In genomic region chr6:149716584-149716983, GRCh38 we compare ENCODE assay signal across 8 cellular contexts. TPM values are rescaled to one million over a fixed set of nuclear protein-coding genes. Genes with fewer than 3 reads are reported as not detected.
DNase-seq lines count a peak whose midpoint lies in the region; ATAC-seq and TF ChIP-seq lines count a peak whose summit lies in the region.

No MANE protein-coding gene starts in this region.

- intact Hi-C loops in colonic mucosa (cut with DNase I) (loop anchor here (5.0 kb wide), 1 partner anchor 149 kb away; the partner anchor contains the start of gene GINM1), natural killer cell (cut with micrococcal nuclease) (loop anchor here (5.0 kb wide), 1 partner anchor 149 kb away; the partner anchor contains the start of gene GINM1)

- H3K36me3 Mint-ChIP-seq in CD4-positive, CD25-positive, alpha-beta regulatory T cell = no peaks in the 10 kb centered on the region
- H3K36me3 Mint-ChIP-seq in natural killer cell = no peaks in the 10 kb centered on the region

- H3K9me3 Mint-ChIP-seq in CD4-positive, CD25-positive, alpha-beta regulatory T cell = no peaks in the 10 kb centered on the region
- no peaks in the 10 kb centered on the region for H3K9me3 Mint-ChIP-seq in natural killer cell

- H3K9me3 ChIP-seq in CD4-positive, CD25-positive, alpha-beta regulatory T cell (ENCODE audit: control insufficient read depth in 2 of 2, low read length in 2 of 2) = no peaks in the 10 kb centered on the region
- no peaks in the 10 kb centered on the region for H3K9me3 ChIP-seq in colonic mucosa

- H3K4me1 ChIP-seq in CD4-positive, CD25-positive, alpha-beta regulatory T cell (ENCODE audit: control insufficient read depth, insufficient read depth, low read length, poor library complexity, severe bottlenecking) = peaks cover 42% of the 10 kb centered on the region
- H3K4me1 ChIP-seq in colonic mucosa = no peaks in the 10 kb centered on the region

- H3K4me3 ChIP-seq in CD4-positive, CD25-positive, alpha-beta regulatory T cell (ENCODE audit: low read depth, low read length) = peak overlapping the region; percentile 87
- H3K4me3 ChIP-seq in LNCaP clone FGC (ENCODE audit: low read depth, low read length) (peak overlapping the region; percentile 91), colonic mucosa (peak overlapping the region; percentile 81)

- H3K9ac ChIP-seq in colonic mucosa (ENCODE audit: low read depth in 2 of 2, low read length in 2 of 2) = peak overlapping the region in 1 of 2 donors; percentile 89

- peak overlapping the region; percentile 93 to 95 (median 93) for H3K4me3 Mint-ChIP-seq in CD4-positive, CD25-positive, alpha-beta regulatory T cell
- H3K4me3 Mint-ChIP-seq in natural killer cell = peak overlapping the region; percentile 96

- no peak for TF ChIP-seq CTCF in LNCaP clone FGC (IDR thresholded peaks at IDR 0.05; ENCODE audit: control insufficient read depth, extremely low read depth, insufficient read depth)
- TF ChIP-seq CTCF in colonic mucosa (IDR thresholded peaks at IDR 0.05) = no peak
- no peak for TF ChIP-seq CTCF in natural killer cell (IDR thresholded peaks at IDR 0.05)

- DNase-seq in CD4-positive, CD25-positive, alpha-beta regulatory T cell = no peak
- DNase-seq in LNCaP clone FGC (ENCODE audit: low read depth) (no peak), colonic mucosa (no peak), natural killer cell (no peak), foreskin melanocyte (no peak), hippocampal formation (lab: John Stamatoyannopoulos, UW) (no peak)

- peaks cover 3% of the 10 kb centered on the region for H3K36me3 ChIP-seq in CD4-positive, CD25-positive, alpha-beta regulatory T cell (ENCODE audit: control insufficient read depth, insufficient read depth, low read length)
- no peaks in the 10 kb centered on the region for H3K36me3 ChIP-seq in colonic mucosa

- no peaks in the 10 kb centered on the region for H3K27me3 ChIP-seq in CD4-positive, CD25-positive, alpha-beta regulatory T cell (ENCODE audit: control insufficient read depth, insufficient read depth, low read length)
- H3K27me3 ChIP-seq in colonic mucosa = no peaks in the 10 kb centered on the region

- no peak for ATAC-seq in CD4-positive, CD25-positive, alpha-beta regulatory T cell (ENCODE audit: low read depth in 2 of 2)
- ATAC-seq in natural killer cell (no peak), GM19452 (IDR thresholded peaks at IDR 0.05; ENCODE audit: unreplicated experiment) (no peak), HG03442 (IDR thresholded peaks at IDR 0.05; ENCODE audit: unreplicated experiment) (no peak)

- peak overlapping the region; percentile 91 for H3K27ac ChIP-seq in CD4-positive, CD25-positive, alpha-beta regulatory T cell (ENCODE audit: insufficient read depth, low read length, poor library complexity, severe bottlenecking)
- H3K27ac ChIP-seq in colonic mucosa = peak overlapping the region; percentile 98

- H3K27ac Mint-ChIP-seq in CD4-positive, CD25-positive, alpha-beta regulatory T cell = peak overlapping the region; percentile 87 to 93 (median 88)
- peak overlapping the region; percentile 94 to 97 for H3K27ac Mint-ChIP-seq in natural killer cell

- H3K27me3 Mint-ChIP-seq in CD4-positive, CD25-positive, alpha-beta regulatory T cell = no peaks in the 10 kb centered on the region
- H3K27me3 Mint-ChIP-seq in natural killer cell (ENCODE audit: low read depth in 2 of 2) = no peaks in the 10 kb centered on the region

- H3K4me1 Mint-ChIP-seq in CD4-positive, CD25-positive, alpha-beta regulatory T cell = peaks cover 30 to 54% (median 33%) of the 10 kb centered on the region in 4 donors
- H3K4me1 Mint-ChIP-seq in natural killer cell = peaks cover 29 to 33% of the 10 kb centered on the region in 2 donors

RNA-seq across cellular contexts. Expression of gene LATS1, which starts 1.3 kb away (rescaled TPM):
- total RNA-seq in CD4-positive, CD25-positive, alpha-beta regulatory T cell = 40.9 TPM
- polyA plus RNA-seq in CD4-positive, CD25-positive, alpha-beta regulatory T cell = 10 to 100 TPM in 3 of 4 donors, 1 to 10 TPM in 1; 8.9 to 12.4 (median 12.1) TPM
- total RNA-seq in colonic mucosa (10 to 100 TPM; 17.2 to 26.5 TPM), natural killer cell (10 to 100 TPM; 37.9 to 52.5 (median 49.4) TPM)

RNA-seq across cellular contexts. Expression of gene NUP43, which starts 29.7 kb away (rescaled TPM):
- 22.4 TPM for total RNA-seq in CD4-positive, CD25-positive, alpha-beta regulatory T cell
- polyA plus RNA-seq in CD4-positive, CD25-positive, alpha-beta regulatory T cell = 10 to 100 TPM in 1 of 4 donors, 1 to 10 TPM in 3; 4.0 to 10.7 (median 5.6) TPM
- total RNA-seq in colonic mucosa (10 to 100 TPM; 25.0 to 43.5 TPM), natural killer cell (10 to 100 TPM; 20.8 to 33.4 (median 23.5) TPM)

RNA-seq across cellular contexts. Expression of gene PCMT1, which starts 33.0 kb away (rescaled TPM):
- 44.8 TPM for total RNA-seq in CD4-positive, CD25-positive, alpha-beta regulatory T cell
- 100 to 1,000 TPM; 166 to 228 (median 175) TPM for polyA plus RNA-seq in CD4-positive, CD25-positive, alpha-beta regulatory T cell
- total RNA-seq in colonic mucosa (10 to 100 TPM; 65.5 to 74.0 TPM), natural killer cell (10 to 100 TPM; 31.7 to 53.6 (median 41.5) TPM)
